In the genomic region with DNA sequence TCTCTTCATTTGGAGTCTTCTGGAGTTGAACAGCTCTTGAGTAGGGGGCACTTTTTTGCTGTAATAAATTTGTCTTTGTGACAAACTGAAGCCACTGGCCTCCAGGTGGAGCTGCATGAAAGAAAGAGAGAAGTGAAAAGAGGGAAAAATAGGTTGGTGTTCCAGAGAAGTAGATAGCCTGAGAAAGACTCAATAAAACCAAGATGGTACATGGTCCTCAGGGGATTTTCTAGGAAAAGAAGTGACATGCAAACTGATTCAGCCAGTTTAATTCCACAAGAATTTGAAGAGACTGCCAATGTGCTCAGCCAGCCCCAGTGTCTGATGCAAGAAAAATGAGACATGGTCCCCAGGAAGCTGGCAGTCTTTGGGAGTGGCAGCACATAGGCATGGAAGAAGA, we compare ENCODE assay signal across 7 cellular contexts.
DNase-seq lines count a peak whose midpoint lies in the region; TF ChIP-seq lines count a peak whose summit lies in the region.

No MANE protein-coding gene starts in this region.

- DNase-seq in GM03348 (ENCODE audit: low spot score) = peak; percentile 47
- DNase-seq in LHCN-M2 (ENCODE audit: low read depth) = peak; percentile 29
- peak; percentile 46 for DNase-seq in astrocyte of the cerebellum (ENCODE audit: low read depth)
- DNase-seq in islet precursor cell = peak; percentile 58
- DNase-seq in OCI-M2 (lab: John Stamatoyannopoulos, UW; ENCODE audit: unreplicated experiment) = no peak
- DNase-seq in DMS114 treated with DMSO at 0.1 percent for 48 hours (lab: John Stamatoyannopoulos, UW; ENCODE audit: unreplicated experiment) = no peak
- no peak for DNase-seq in activated T-cell treated with anti-CD3 and anti-CD28 coated beads, Interleukin-2, amount 50 U/mL, for 48 hours

- TF ChIP-seq CTCF in astrocyte of the cerebellum (IDR thresholded peaks at IDR 0.05; ENCODE audit: low read depth, low read length, missing control alignments) = peak; percentile 61

- in situ Hi-C loops in astrocyte of the cerebellum (cut with HindIII; ENCODE audit: low sequenced_read_pairs) = no loop called here

- H3K4me3 ChIP-seq in astrocyte of the cerebellum (ENCODE audit: low read depth, low read length) = no peak overlapping the region

Comparison
In these comparisons a context has a peak if more than half of its experiments do, and no peak if none do; other contexts are left out.
1. DNase-seq: peak in GM03348 (single experiment), LHCN-M2 (single experiment), astrocyte of the cerebellum (single experiment) and islet precursor cell (single experiment); none in OCI-M2 (single experiment), DMS114 treated with DMSO at 0.1 percent for 48 hours (single experiment) and activated T-cell treated with anti-CD3 and anti-CD28 coated beads, Interleukin-2, amount 50 U/mL, for 48 hours (0 of 2).